ENCODE assay signal across 8 cellular contexts in the genomic region with DNA sequence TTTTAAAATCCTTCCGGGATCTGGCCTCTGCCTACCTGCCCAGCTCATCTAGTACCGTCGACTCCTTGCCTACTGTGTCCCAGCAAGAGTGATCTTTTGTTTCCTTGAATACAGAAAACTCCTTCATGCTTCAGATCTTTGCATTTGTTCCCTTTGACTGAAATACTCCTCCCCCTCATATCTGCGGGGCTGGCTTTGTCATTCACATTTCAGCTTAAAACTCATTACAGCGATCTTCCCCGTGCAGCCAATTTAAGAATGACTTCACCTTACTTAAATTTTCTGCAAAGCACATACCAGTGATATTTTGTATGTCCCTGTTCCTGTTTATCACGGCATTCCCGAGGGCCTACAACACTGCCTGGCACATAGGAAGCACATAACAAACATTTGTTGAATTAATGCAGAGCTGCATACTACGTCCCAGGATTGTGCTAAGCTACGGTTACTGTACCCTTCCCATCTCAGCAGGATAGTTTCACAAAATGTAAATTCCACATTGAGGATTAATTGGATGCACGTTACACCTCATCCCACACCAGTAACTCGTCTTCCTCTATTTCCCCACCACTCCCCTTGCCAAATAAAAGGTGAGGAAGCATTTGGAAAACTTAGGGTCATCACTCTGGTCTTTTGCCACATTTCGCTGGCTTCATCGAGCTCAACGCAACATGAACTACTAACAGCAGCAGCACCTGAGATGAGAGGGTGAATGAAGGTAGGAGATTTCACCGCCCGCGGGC. TPM values are rescaled to one million over a fixed set of nuclear protein-coding genes. Genes with fewer than 3 reads are reported as not detected.
DNase-seq lines count a peak whose midpoint lies in the region; ATAC-seq and TF ChIP-seq lines count a peak whose summit lies in the region.

No MANE protein-coding gene starts in this region.

- DNase-seq in BJ (ENCODE audit: low read depth) = no peak
- DNase-seq in MG63 = no peak
- DNase-seq in effector memory CD4-positive, alpha-beta T cell = no peak
- DNase-seq in NCI-H510A (lab: John Stamatoyannopoulos, UW) = no peak
- DNase-seq in NCI-H187 treated with DMSO at 0.1 percent for 48 hours (lab: John Stamatoyannopoulos, UW) = no peak
- no peak for DNase-seq in iPS-NIHi7 (ENCODE audit: extremely low spot score)

- H3K9me3 ChIP-seq in MG63 (no peaks in the 10 kb centered on the region), neural cell (ENCODE audit: low read length) (no peaks in the 10 kb centered on the region)
- no peaks in the 10 kb centered on the region for H3K9me3 ChIP-seq in effector memory CD4-positive, alpha-beta T cell (ENCODE audit: control insufficient read depth, low read length)

- H3K27me3 ChIP-seq in BJ (ENCODE audit: control insufficient read depth, insufficient read depth, low read length) (no peaks in the 10 kb centered on the region), MG63 (no peaks in the 10 kb centered on the region), neural cell (ENCODE audit: insufficient read depth, low read depth, low read length) (no peaks in the 10 kb centered on the region)
- H3K27me3 ChIP-seq in effector memory CD4-positive, alpha-beta T cell (replicated peaks; ENCODE audit: control insufficient read depth, insufficient read depth, low read length, poor library complexity, severe bottlenecking) = no peaks in the 10 kb centered on the region

- no peaks in the 10 kb centered on the region for H4K20me1 ChIP-seq in neural cell (ENCODE audit: insufficient read depth)

- TF ChIP-seq CTCF in BJ (IDR thresholded peaks at IDR 0.05; ENCODE audit: insufficient read depth, low read depth, low read length) = no peak
- TF ChIP-seq CTCF in neural cell (IDR thresholded peaks at IDR 0.05; ENCODE audit: poor library complexity, severe bottlenecking) = no peak

- no peaks in the 10 kb centered on the region for H3K9me2 ChIP-seq in neural cell (ENCODE audit: insufficient read depth, low read length)

- POLR2A ChIA-PET in BJ (lab: Charles Lee) = no interaction called here

- peak overlapping the region; percentile 58 for H3K9ac ChIP-seq in neural cell (ENCODE audit: low read length)

- H3K4me1 ChIP-seq in effector memory CD4-positive, alpha-beta T cell (ENCODE audit: control insufficient read depth, insufficient read depth, low read length, poor library complexity, severe bottlenecking) = peaks cover 28% of the 10 kb centered on the region

- H3K27ac ChIP-seq in effector memory CD4-positive, alpha-beta T cell (ENCODE audit: insufficient read depth, low read length, poor library complexity, severe bottlenecking) = peak overlapping the region; percentile 77
- H3K27ac ChIP-seq in neural cell (ENCODE audit: low read length) = peak overlapping the region; percentile 71

- peaks cover 37% of the 10 kb centered on the region for H3K79me2 ChIP-seq in neural cell (replicated peaks; ENCODE audit: insufficient read depth, low read length)

- peak overlapping the region; percentile 60 for H3K4me2 ChIP-seq in neural cell (ENCODE audit: low read length)

- no peaks in the 10 kb centered on the region for H3K36me3 ChIP-seq in BJ (ENCODE audit: control insufficient read depth, insufficient read depth, low read length)
- H3K36me3 ChIP-seq in MG63 = peaks cover 15% of the 10 kb centered on the region
- peaks cover 3% of the 10 kb centered on the region for H3K36me3 ChIP-seq in effector memory CD4-positive, alpha-beta T cell (ENCODE audit: control insufficient read depth, insufficient read depth, low read length)
- no peaks in the 10 kb centered on the region for H3K36me3 ChIP-seq in neural cell (ENCODE audit: insufficient read depth, low read length)

- TF ChIP-seq RAD21 in neural cell (conservative IDR thresholded peaks at IDR 0.05) = peak; percentile 29

- ATAC-seq in HG03571 (IDR thresholded peaks at IDR 0.05; ENCODE audit: unreplicated experiment) = no peak

- H2AFZ ChIP-seq in neural cell (ENCODE audit: low read depth, low read length) = peak overlapping the region; percentile 90

- no peak for TF ChIP-seq EP300 in neural cell (conservative IDR thresholded peaks at IDR 0.05; ENCODE audit: poor library complexity, severe bottlenecking)

- no peaks in the 10 kb centered on the region for H3F3A ChIP-seq in neural cell (ENCODE audit: insufficient read depth, low read length, poor library complexity, severe bottlenecking)

- CTCF ChIA-PET in BJ (lab: Yijun Ruan, JAX) = interaction anchor here (1.0 to 1.2 kb wide), 3 partner anchors 13 to 145 kb away, joined by 3 to 4 read pairs (median 4); no protein-coding TSS in a partner anchor

- H3K4me3 ChIP-seq in BJ (ENCODE audit: low read depth, low read length) (peak overlapping the region; percentile 47), MG63 (peak overlapping the region; percentile 82), neural cell (ENCODE audit: low read length) (peak overlapping the region; percentile 93)
- peak overlapping the region; percentile 44 for H3K4me3 ChIP-seq in effector memory CD4-positive, alpha-beta T cell (ENCODE audit: insufficient read depth, low read depth, low read length, poor library complexity, severe bottlenecking)

TF ChIP-seq in neural cell, 6 proteins besides CTCF, POLR2A, EP300 and RAD21:
- TF ChIP-seq MXI1 (conservative IDR thresholded peaks at IDR 0.05; ENCODE audit: poor library complexity, severe bottlenecking) (no peak), EZH2 (IDR thresholded peaks at IDR 0.05; ENCODE audit: borderline replicate concordance, insufficient read depth, low read length, poor library complexity, severe bottlenecking) (no peak), POLR2AphosphoS5 (IDR thresholded peaks at IDR 0.05) (peak; percentile 52), TAF1 (IDR thresholded peaks at IDR 0.05; ENCODE audit: low read depth) (peak; percentile 67), SMC3 (conservative IDR thresholded peaks at IDR 0.05; ENCODE audit: poor library complexity) (no peak)
- TF ChIP-seq, protein P1, sequence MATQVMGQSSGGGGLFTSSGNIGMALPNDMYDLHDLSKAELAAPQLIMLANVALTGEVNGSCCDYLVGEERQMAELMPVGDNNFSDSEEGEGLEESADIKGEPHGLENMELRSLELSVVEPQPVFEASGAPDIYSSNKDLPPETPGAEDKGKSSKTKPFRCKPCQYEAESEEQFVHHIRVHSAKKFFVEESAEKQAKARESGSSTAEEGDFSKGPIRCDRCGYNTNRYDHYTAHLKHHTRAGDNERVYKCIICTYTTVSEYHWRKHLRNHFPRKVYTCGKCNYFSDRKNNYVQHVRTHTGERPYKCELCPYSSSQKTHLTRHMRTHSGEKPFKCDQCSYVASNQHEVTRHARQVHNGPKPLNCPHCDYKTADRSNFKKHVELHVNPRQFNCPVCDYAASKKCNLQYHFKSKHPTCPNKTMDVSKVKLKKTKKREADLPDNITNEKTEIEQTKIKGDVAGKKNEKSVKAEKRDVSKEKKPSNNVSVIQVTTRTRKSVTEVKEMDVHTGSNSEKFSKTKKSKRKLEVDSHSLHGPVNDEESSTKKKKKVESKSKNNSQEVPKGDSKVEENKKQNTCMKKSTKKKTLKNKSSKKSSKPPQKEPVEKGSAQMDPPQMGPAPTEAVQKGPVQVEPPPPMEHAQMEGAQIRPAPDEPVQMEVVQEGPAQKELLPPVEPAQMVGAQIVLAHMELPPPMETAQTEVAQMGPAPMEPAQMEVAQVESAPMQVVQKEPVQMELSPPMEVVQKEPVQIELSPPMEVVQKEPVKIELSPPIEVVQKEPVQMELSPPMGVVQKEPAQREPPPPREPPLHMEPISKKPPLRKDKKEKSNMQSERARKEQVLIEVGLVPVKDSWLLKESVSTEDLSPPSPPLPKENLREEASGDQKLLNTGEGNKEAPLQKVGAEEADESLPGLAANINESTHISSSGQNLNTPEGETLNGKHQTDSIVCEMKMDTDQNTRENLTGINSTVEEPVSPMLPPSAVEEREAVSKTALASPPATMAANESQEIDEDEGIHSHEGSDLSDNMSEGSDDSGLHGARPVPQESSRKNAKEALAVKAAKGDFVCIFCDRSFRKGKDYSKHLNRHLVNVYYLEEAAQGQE (IDR thresholded peaks at IDR 0.05; ENCODE audit: borderline replicate concordance) = peak; percentile 49

RNA-seq across cellular contexts. Expression of a gene that starts 0.8 kb away (rescaled TPM):
- polyA plus RNA-seq in BJ (2011; rRNA removed) = 31.1 and 44.7 TPM in 2 replicates
- polyA minus RNA-seq in BJ (2011; rRNA and poly(A)+ RNA removed) = 22.6 and 27.6 TPM in 2 replicates
- total RNA-seq in MG63 (2014; rRNA removed; shearing (Covaris generic); ENCODE audit: low replicate concordance) = 101 and 159 TPM in 2 replicates
- polyA plus RNA-seq in neural cell = 25.3 and 30.8 TPM in 2 replicates
- polyA minus RNA-seq in neural cell = 47.9 and 55.8 TPM in 2 replicates
